In genomic region chr12:2264622-2265306, GRCh38 we compare ENCODE assay signal across 9 cellular contexts.
DNase-seq lines count a peak whose midpoint lies in the region; ATAC-seq and TF ChIP-seq lines count a peak whose summit lies in the region.
"Had no signal": no experiment of that assay in that cellular context is flagged by ENCODE, and none has a peak within 500 bp of the region (broad histone marks: within the 10 kb centered on the region; RNA-seq: fewer than 3 reads in every experiment).

No MANE protein-coding gene starts in this region.

- H3K27ac ChIP-seq in adrenal gland (peak overlapping the region in 2 of 5 donors; percentile 47 to 83), rectal smooth muscle tissue (ENCODE audit: low read depth, low read length) (peak overlapping the region; percentile 57)

- H3K4me1 ChIP-seq in adrenal gland (replicated peaks in 1 of 2): no peaks in the 10 kb centered on the region
- H3K4me1 ChIP-seq in rectal smooth muscle tissue (ENCODE audit: control insufficient read depth, insufficient read depth, low read length): peaks cover 48% of the 10 kb centered on the region

- H3K4me3 ChIP-seq in BJ (ENCODE audit: low read depth, low read length): no peak overlapping the region
- no peak overlapping the region for H3K4me3 ChIP-seq in adrenal gland
- H3K4me3 ChIP-seq in rectal smooth muscle tissue (ENCODE audit: low read length): no peak overlapping the region

- H3K27me3 ChIP-seq in BJ (ENCODE audit: control insufficient read depth, insufficient read depth, low read length): no peaks in the 10 kb centered on the region
- no peaks in the 10 kb centered on the region for H3K27me3 ChIP-seq in adrenal gland
- no peaks in the 10 kb centered on the region for H3K27me3 ChIP-seq in rectal smooth muscle tissue (ENCODE audit: control insufficient read depth, insufficient read depth, low read length)

- no peaks in the 10 kb centered on the region for H3K9me3 ChIP-seq in adrenal gland (replicated peaks in 1 of 3)
- H3K9me3 ChIP-seq: Caco-2 had no signal

- no peak for TF ChIP-seq POLR2A in adrenal gland (IDR thresholded peaks at IDR 0.05)

- no peaks in the 10 kb centered on the region for H3K36me3 ChIP-seq in BJ (ENCODE audit: control insufficient read depth, insufficient read depth, low read length)
- no peaks in the 10 kb centered on the region for H3K36me3 ChIP-seq in adrenal gland (replicated peaks in 1 of 2)
- H3K36me3 ChIP-seq in rectal smooth muscle tissue (ENCODE audit: control insufficient read depth, insufficient read depth, low read length): no peaks in the 10 kb centered on the region

- DNase-seq in BJ (ENCODE audit: low read depth): peak; percentile 96
- DNase-seq in adrenal gland: peak in 4 of 7 donors; percentile 27 to 61 (median 32)
- peak; percentile 38 for DNase-seq in cardiac septum (ENCODE audit: low spot score)
- no peak for DNase-seq in pons (ENCODE audit: low spot score)
- no peak for DNase-seq in NCI-H82 (lab: John Stamatoyannopoulos, UW)
- DNase-seq in NCI-H2171 (lab: John Stamatoyannopoulos, UW): no peak

- WGBS in adrenal gland, 4 donors: 58 to 75% (median 69%) methylated on average over 6 to 8 of the region's 8 CpGs

- no peak overlapping the region for H3K9ac ChIP-seq in rectal smooth muscle tissue (ENCODE audit: low read length)

- CTCF ChIA-PET in BJ (lab: Yijun Ruan, JAX): interaction anchor here (5.1 kb wide), 1 partner anchor 19 kb away, joined by 26 read pairs; no protein-coding TSS in a partner anchor

- no peak for ATAC-seq in GM21619 (IDR thresholded peaks at IDR 0.05; ENCODE audit: unreplicated experiment)

- TF ChIP-seq CTCF in BJ (IDR thresholded peaks at IDR 0.05; ENCODE audit: insufficient read depth, low read depth, low read length) (no peak), adrenal gland (IDR thresholded peaks at IDR 0.05) (no peak)

- POLR2A ChIA-PET in BJ (lab: Charles Lee): interaction anchor here (0.7 to 1.1 kb wide), 4 partner anchors 17 to 343 kb away, joined by 3 to 4 read pairs (median 3); no protein-coding TSS in a partner anchor

- intact Hi-C loops in adrenal gland (cut with DNase I) (no loop called here), cardiac septum (cut with DNase I) (loop anchor here (5.0 kb wide), 1 partner anchor 102 kb away; no protein-coding TSS in a partner anchor)

Comparison
In these comparisons a context has a peak if more than half of its experiments do, and no peak if none do; other contexts are left out.
1. DNase-seq: peak in BJ (single experiment), adrenal gland (4 of 7) and cardiac septum (single experiment); none in pons (single experiment), NCI-H82 (single experiment) and NCI-H2171 (single experiment).